ENCODE assay signal across 8 cellular contexts in the genomic region with DNA sequence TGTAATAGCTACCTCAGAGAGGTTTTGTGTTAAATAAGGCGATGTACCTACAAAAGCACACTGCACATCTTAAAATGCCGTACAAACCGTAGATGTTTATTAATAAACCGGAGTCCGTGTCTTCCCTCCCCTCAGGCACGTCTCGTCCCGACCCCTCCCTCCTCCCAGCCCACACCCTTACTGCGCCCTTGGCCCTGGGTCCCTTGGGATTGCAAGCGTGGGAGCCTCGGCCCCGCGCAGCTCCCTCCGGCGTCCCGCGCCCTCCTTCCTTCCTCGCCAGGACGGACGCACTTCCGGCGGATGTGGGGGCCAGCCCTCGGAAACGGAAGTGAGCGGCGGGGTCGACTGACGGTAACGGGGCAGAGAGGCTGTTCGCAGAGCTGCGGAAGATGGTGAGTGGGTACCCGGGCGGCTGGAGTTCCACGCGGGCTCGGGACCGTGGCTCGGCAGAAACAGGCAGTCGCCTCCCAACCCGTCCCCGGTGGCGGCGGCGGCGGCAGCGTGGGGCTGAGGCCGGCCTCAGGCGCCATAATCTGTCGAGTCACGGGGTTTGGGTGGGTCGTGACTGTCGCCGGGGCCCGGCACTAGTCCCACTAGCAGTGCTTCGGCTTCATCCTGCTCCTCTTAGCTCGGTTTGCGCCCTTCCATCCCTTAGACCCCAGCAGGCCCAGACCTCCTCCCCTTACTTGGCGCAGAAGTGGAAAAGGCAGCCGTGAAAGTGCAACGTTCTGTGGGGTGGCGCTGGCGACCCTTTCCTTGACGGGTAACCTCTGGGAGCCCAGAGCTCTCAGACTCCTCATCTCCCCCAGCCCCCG. TPM values are rescaled to one million over a fixed set of nuclear protein-coding genes. Genes with fewer than 3 reads are reported as not detected.
DNase-seq lines count a peak whose midpoint lies in the region; ATAC-seq, FAIRE-seq and TF ChIP-seq lines count a peak whose summit lies in the region.

A gene with protein sequence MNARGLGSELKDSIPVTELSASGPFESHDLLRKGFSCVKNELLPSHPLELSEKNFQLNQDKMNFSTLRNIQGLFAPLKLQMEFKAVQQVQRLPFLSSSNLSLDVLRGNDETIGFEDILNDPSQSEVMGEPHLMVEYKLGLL (plus strand): TSS at position 335 of the 815 bp plus-strand sequence. CDS start 55 bp downstream, at position 390.

- TF ChIP-seq CTCF in H1 (IDR thresholded peaks at IDR 0.05; ENCODE audit: control extremely low read depth in 1 of 3, insufficient read depth in 1 of 3, low read depth in 1 of 3, low read length in 3 of 3): no peak

- H3K27ac ChIP-seq in H1 (ENCODE audit: low read depth, low read length): peak within 1 kb of the TSS; percentile 65

- H3K4ac ChIP-seq in H1 (replicated peaks; ENCODE audit: insufficient read length, low read depth, low read length): no peak within 1 kb of the TSS

- 0 out of 2 replicates have a peak within 1 kb of the TSS, but pooled peaks have one; percentile 48 for H2AK5ac ChIP-seq in H1 (ENCODE audit: low read depth, low read length)

- ATAC-seq in GM19452 (IDR thresholded peaks at IDR 0.05; ENCODE audit: unreplicated experiment): peak; percentile 76
- peak; percentile 93 for ATAC-seq in memory B cell (ENCODE audit: low read depth)

- peaks cover 34% of the 10 kb centered on the region for H3K4me1 Mint-ChIP-seq in memory B cell

- TF ChIP-seq EP300 in H1 (IDR thresholded peaks at IDR 0.05; ENCODE audit: borderline replicate concordance in 1 of 2, low read depth in 2 of 2, low read length in 2 of 2): no peak

- no peak within 1 kb of the TSS for H2BK15ac ChIP-seq in H1 (ENCODE audit: low read length)

- H3K9me3 Mint-ChIP-seq in memory B cell: no peaks in the 10 kb centered on the region

- H3K23ac ChIP-seq in H1 (ENCODE audit: insufficient read length): no peak within 1 kb of the TSS

- peak within 1 kb of the TSS; percentile 37; the same call in 1 of the 2 replicates for H2AFZ ChIP-seq in H1 (ENCODE audit: low read length)

- peak in 1 of 2 experiments; percentile 14; a peak in 1 of 4 replicates for TF ChIP-seq RAD21 in H1 (IDR thresholded peaks at IDR 0.05 in 1 of 2, conservative IDR thresholded peaks at IDR 0.05 in 1 of 2; ENCODE audit: low read depth in 2 of 2, low read length in 2 of 2)

- peaks cover 3 to 12% (median 8%) of the 10 kb centered on the region in 4 experiments; a peak in 6 of 7 replicates for H3K4me1 ChIP-seq in H1 (replicated peaks in 1 of 4; ENCODE audit: control insufficient read depth in 3 of 4, insufficient read depth in 4 of 4, low read length in 3 of 4)

- H3K4me3 Mint-ChIP-seq in memory B cell: peak within 1 kb of the TSS; percentile 95

- peaks cover 4 to 6% of the 10 kb centered on the region in 2 experiments for H4K20me1 ChIP-seq in H1 (replicated peaks in 1 of 2; ENCODE audit: control insufficient read depth in 1 of 2, insufficient read depth in 2 of 2, low read length in 2 of 2)

- peaks cover 5% of the 10 kb centered on the region for H3K79me1 ChIP-seq in H1 (ENCODE audit: low read depth, low read length)

- no peak within 1 kb of the TSS for H3K14ac ChIP-seq in H1 (ENCODE audit: insufficient read length)

- peak within 1 kb of the TSS; percentile 96 for H4K8ac ChIP-seq in H1 (ENCODE audit: extremely low read depth, insufficient read depth, low read length)

- H3K27ac Mint-ChIP-seq in memory B cell: peak within 1 kb of the TSS; percentile 98

- H2BK5ac ChIP-seq in H1 (ENCODE audit: low read depth, low read length): peak within 1 kb of the TSS; percentile 76; the same call in 1 of the 2 replicates

- H3K18ac ChIP-seq in H1 (ENCODE audit: extremely low read depth, low read length): peak within 1 kb of the TSS; percentile 53; the same call in 1 of the 2 replicates

- H3K79me2 ChIP-seq in H1 (ENCODE audit: control insufficient read depth in 1 of 2, insufficient read depth in 2 of 2, low read length in 2 of 2): peaks cover 22 to 72% of the 10 kb centered on the region in 2 experiments

- POLR2A ChIA-PET in H1 (lab: Charles Lee; ENCODE audit: partially characterized antibody): interaction anchor here (0.8 to 1.9 kb wide), 7 partner anchors 22 to 335 kb away, joined by 3 to 4 read pairs (median 3); a partner anchor contains a TSS

- 2% methylated on average over 51 of the region's 64 CpGs; no CpG with 5 or more reads in 1 of the 2 experiments for WGBS in H1 (ENCODE audit: extremely low coverage in 1 of 2, insufficient coverage in 1 of 2, insufficient read length in 1 of 2, insufficient replicate concordance in 2 of 2, low coverage in 1 of 2, low lambda C conversion rate in 2 of 2, missing lambda C conversion rate in 1 of 2), 2 experiments

- peak within 1 kb of the TSS; percentile 75 for H2BK120ac ChIP-seq in H1 (replicated peaks; ENCODE audit: low read depth, low read length)

- peak within 1 kb of the TSS; percentile 63 to 93 (median 72) for H3K9ac ChIP-seq in H1 (replicated peaks in 1 of 4; ENCODE audit: extremely low read depth in 1 of 4, low read depth in 3 of 4, low read length in 3 of 4)

- peak within 1 kb of the TSS; percentile 67 for H4K5ac ChIP-seq in H1 (ENCODE audit: insufficient read length, low read depth, low read length)

- H3K36me3 ChIP-seq in H1 (ENCODE audit: control insufficient read depth in 2 of 4, insufficient read depth in 4 of 4, low read length in 3 of 4): peaks cover 9 to 15% (median 14%) of the 10 kb centered on the region in 4 experiments

- H3K27me3 Mint-ChIP-seq in memory B cell: no peaks in the 10 kb centered on the region

- H3K36me3 Mint-ChIP-seq in memory B cell: peaks cover 8% of the 10 kb centered on the region

- peak within 1 kb of the TSS; percentile 93 to 99 (median 95) for H3K4me3 ChIP-seq in H1 (ENCODE audit: extremely low read depth in 1 of 4, insufficient read depth in 2 of 4, low read depth in 3 of 4, low read length in 4 of 4)

- no peak within 1 kb of the TSS for H2BK12ac ChIP-seq in H1 (ENCODE audit: low read depth, low read length)

- no peaks in the 10 kb centered on the region for H3K9me3 ChIP-seq in H1 (ENCODE audit: insufficient read depth in 2 of 2, low read depth in 1 of 2, low read length in 1 of 2)

- no peaks in the 10 kb centered on the region for H3K27me3 ChIP-seq in H1 (replicated peaks in 1 of 4; ENCODE audit: control insufficient read depth in 3 of 4, extremely low read depth in 1 of 4, insufficient read depth in 3 of 4, low read length in 3 of 4)

- no peaks in the 10 kb centered on the region for H3K23me2 ChIP-seq in H1 (ENCODE audit: low read depth, low read length)

- peak; percentile 72 to 91 for TF ChIP-seq POLR2A in H1 (IDR thresholded peaks at IDR 0.05; ENCODE audit: control extremely low read depth in 1 of 2, low read depth in 2 of 2, low read length in 2 of 2)

- peak within 1 kb of the TSS; percentile 80 to 82 for H3K4me2 ChIP-seq in H1 (ENCODE audit: insufficient read depth in 1 of 2, low read depth in 2 of 2, low read length in 2 of 2)

- DNase-seq in CMK (ENCODE audit: low read depth): peak; percentile 77
- peak; percentile 81 for DNase-seq in HK-2 (ENCODE audit: unreplicated experiment)
- peak; percentile 90 for DNase-seq in NOMO-1 treated with DMSO at 0.1 percent for 48 hours (lab: John Stamatoyannopoulos, UW; ENCODE audit: unreplicated experiment)
- DNase-seq in activated CD8-positive, alpha-beta memory T cell treated with anti-CD3 and anti-CD28 coated beads for 48 hours (ENCODE audit: low read depth in 2 of 3, low spot score in 2 of 3): peak; percentile 75 to 87 (median 86)
- DNase-seq in H1 (ENCODE audit: low read depth in 1 of 2, low spot score in 2 of 2): peak; percentile 41 to 85
- DNase-seq in memory B cell (ENCODE audit: low spot score in 2 of 2): peak; percentile 88 to 91
- peak; percentile 80 for DNase-seq in stimulated activated CD8-positive, alpha-beta memory T cell treated with anti-CD3 and anti-CD28 coated beads, Interleukin-12 subunit alpha, Interleukin-12 subunit beta, amount 100 ng/mL, for 24 hours (ENCODE audit: extremely low read depth)

- FAIRE-seq in H1 (lab: Jason Lieb, UNC): no peak

- CTCF ChIA-PET in H1 (lab: Charles Lee; ENCODE audit: partially characterized antibody): interaction anchor here (0.8 to 1.7 kb wide), 5 partner anchors 19 to 262 kb away, joined by 3 to 7 read pairs (median 4); no protein-coding TSS in a partner anchor

- H4K91ac ChIP-seq in H1 (replicated peaks; ENCODE audit: insufficient read length, low read length): no peak within 1 kb of the TSS

- H2BK20ac ChIP-seq in H1 (ENCODE audit: low read length): no peak within 1 kb of the TSS

- H3K56ac ChIP-seq in H1 (replicated peaks; ENCODE audit: insufficient read length, low read depth, low read length): peak within 1 kb of the TSS; percentile 32

TF ChIP-seq in H1, 55 proteins besides CTCF, POLR2A, EP300 and RAD21 (continues in another document):
- TF ChIP-seq RBBP5 (IDR thresholded peaks at IDR 0.05; ENCODE audit: borderline replicate concordance, low read depth, low read length) (peak; percentile 91), SIN3A (conservative IDR thresholded peaks at IDR 0.05 in 1 of 2, IDR thresholded peaks at IDR 0.05 in 1 of 2; ENCODE audit: low read depth in 1 of 2, low read length in 2 of 2) (peak in 1 of 2 experiments; percentile 30; a peak in 1 of 4 replicates), KDM4A (IDR thresholded peaks at IDR 0.05; ENCODE audit: low read depth, low read length, severe bottlenecking) (peak; percentile 88), TAF1 (IDR thresholded peaks at IDR 0.05; ENCODE audit: low read depth, low read length) (peak; percentile 78; the same call in 1 of the 2 replicates), KDM5A (IDR thresholded peaks at IDR 0.05; ENCODE audit: low read length) (0 out of 2 replicates have a peak, but pooled peaks have one; percentile 19), JUND (IDR thresholded peaks at IDR 0.05; ENCODE audit: low read length) (peak; percentile 3; the same call in 1 of the 2 replicates), TAF7 (optimal IDR thresholded peaks at IDR 0.05; ENCODE audit: borderline replicate concordance, low read depth, low read length) (peak; percentile 73), RXRA (IDR thresholded peaks at IDR 0.05; ENCODE audit: insufficient read depth, low read depth, low read length) (no peak), PHF8 (conservative IDR thresholded peaks at IDR 0.05; ENCODE audit: low read depth, low read length) (peak; percentile 90), EGR1 (IDR thresholded peaks at IDR 0.05; ENCODE audit: borderline replicate concordance, low read depth, low read length) (peak; percentile 34; the same call in 1 of the 2 replicates), RNF2 (IDR thresholded peaks at IDR 0.05; ENCODE audit: borderline replicate concordance, low read depth, low read length, missing control alignments, poor library complexity, severe bottlenecking) (no peak)

RNA-seq across cellular contexts. Expression of the gene that starts here (rescaled TPM):
- 111 and 115 TPM in 2 replicates for total RNA-seq in H1 (2021; fragmentation: NEBNext Ultra II Directional; extraction: Animal tissue kit (Norgen Biotek cat#: 25700))
- polyA plus RNA-seq in H1 (2011; rRNA removed): 16.1 and 38.4 TPM in 2 replicates
- polyA plus RNA-seq in H1 (2011; cell fraction: cytosol; rRNA removed): 42.5 TPM
- 5.1 TPM for polyA plus RNA-seq in H1 (2011; cell fraction: nucleus; rRNA removed)
- polyA plus RNA-seq in H1 (2012, experiment 1 of 2): 107 to 210 TPM (median 113 TPM) in 4 replicates
- polyA plus RNA-seq in H1 (2012, experiment 2 of 2): 79.5 TPM
- polyA plus RNA-seq in H1 (2013, experiment 1 of 2): 131 TPM
- 131 TPM for polyA plus RNA-seq in H1 (2013, experiment 2 of 2)
- 17.9 and 21.3 TPM in 2 replicates for polyA minus RNA-seq in H1 (2011; rRNA and poly(A)+ RNA removed)
- polyA minus RNA-seq in H1 (2011; cell fraction: cytosol; rRNA and poly(A)+ RNA removed): 20.0 TPM
- 11.6 TPM for polyA minus RNA-seq in H1 (2011; cell fraction: nucleus; rRNA and poly(A)+ RNA removed)

Comparison
In these comparisons a context has a peak if more than half of its experiments do, and no peak if none do; other contexts are left out.
1. Peak in every context shown above with its lines: DNase-seq, ATAC-seq, H3K4me3 ChIP-seq and H3K27ac ChIP-seq.